ENCODE assay signal across 8 cellular contexts in genomic region chr2:73985318-73986084, GRCh38. TPM values are rescaled to one million over a fixed set of nuclear protein-coding genes. Genes with fewer than 3 reads are reported as not detected.
DNase-seq lines count a peak whose midpoint lies in the region; ATAC-seq and TF ChIP-seq lines count a peak whose summit lies in the region.

No MANE protein-coding gene starts in this region.

- H3F3A ChIP-seq in PC-9 (ENCODE audit: insufficient read depth, low read depth) = peaks cover 39% of the 10 kb centered on the region

- peak overlapping the region; percentile 84 for H3K4me2 ChIP-seq in PC-9

- POLR2A ChIA-PET in PC-9 (lab: Charles Lee; ENCODE audit: unreplicated experiment) = no interaction called here

- ATAC-seq in HG02763 (IDR thresholded peaks at IDR 0.05; ENCODE audit: unreplicated experiment) (peak; percentile 37), psoas muscle (no peak)

- peak overlapping the region; percentile 85 for H2AFZ ChIP-seq in PC-9

- H3K36me3 ChIP-seq in PC-9 (ENCODE audit: low read depth) (peaks cover 14% of the 10 kb centered on the region; the same call in 1 of the 2 replicates), cardiac muscle cell (no peaks in the 10 kb centered on the region), psoas muscle (ENCODE audit: insufficient read depth in 1 of 2, low read depth in 1 of 2) (peaks cover 0 to 4% of the 10 kb centered on the region in 2 donors)

- CTCF ChIA-PET in PC-9 (lab: Charles Lee) = no interaction called here

- TF ChIP-seq CTCF in PC-9 (conservative IDR thresholded peaks at IDR 0.05) (no peak), cardiac muscle cell (IDR thresholded peaks at IDR 0.05; ENCODE audit: low read depth, low read length) (no peak), psoas muscle (IDR thresholded peaks at IDR 0.05) (no peak)

- no peaks in the 10 kb centered on the region for H3K27me3 ChIP-seq in PC-9 (ENCODE audit: insufficient read depth, low read depth)
- H3K27me3 ChIP-seq in cardiac muscle cell = peaks cover 9% of the 10 kb centered on the region
- no peaks in the 10 kb centered on the region for H3K27me3 ChIP-seq in psoas muscle (ENCODE audit: insufficient read depth in 3 of 3, low read length in 2 of 3)

- DNase-seq in NCI-H1105 treated with DMSO at 0.1 percent for 48 hours (lab: John Stamatoyannopoulos, UW) = peak; percentile 31
- DNase-seq in NCI-H1105 (lab: John Stamatoyannopoulos, UW) = no peak
- DNase-seq in PC-9 = peak in 1 of 2 experiments; percentile 17
- peak; percentile 59 for DNase-seq in activated T-helper 9 cell treated with anti-CD3 and anti-CD28 coated beads, Interleukin-2, amount 50 U/mL, for 16 hours (ENCODE audit: low read depth)
- peak; percentile 43 to 63 for DNase-seq in cardiac muscle cell (ENCODE audit: low read depth in 1 of 2, low spot score in 1 of 2)
- peak; percentile 63 to 75 for DNase-seq in psoas muscle
- DNase-seq in AG08395 (ENCODE audit: low spot score) = no peak

- peaks cover 13% of the 10 kb centered on the region for H4K20me1 ChIP-seq in PC-9 (ENCODE audit: insufficient read depth)

- 5 to 26% (median 14%) methylated on average over 13 to 64 of the region's 64 CpGs for WGBS in psoas muscle, 3 donors

- H3K4me3 ChIP-seq in PC-9 (peak overlapping the region; percentile 58), cardiac muscle cell (peak overlapping the region; percentile 42), psoas muscle (peak overlapping the region; percentile 78)

- H3K4me1 ChIP-seq in PC-9 (replicated peaks; ENCODE audit: insufficient read depth) (peaks cover 73% of the 10 kb centered on the region), cardiac muscle cell (ENCODE audit: low read depth) (peaks cover 56% of the 10 kb centered on the region), psoas muscle (peaks cover 56% of the 10 kb centered on the region)

- H3K27ac ChIP-seq in PC-9 (peak overlapping the region; percentile 40; the same call in 1 of the 2 replicates), cardiac muscle cell (peak overlapping the region; percentile 74), psoas muscle (peak overlapping the region; percentile 46)

- intact Hi-C loops in PC-9 (cut with micrococcal nuclease; ENCODE audit: unreplicated experiment) (loop anchor here (10.0 kb wide), 1 partner anchor 159 kb away; the partner anchor contains the start of gene BOLA3), psoas muscle (cut with DNase I) (loop anchor here in 1 of 2 donors (10.0 kb wide), 1 partner anchor 161 kb away; the partner anchor contains the start of gene STAMBP)

- BruUV-seq in PC-9 (replicated peaks; lab: Mats Ljungman, UMichigan) = no TSS peak

- peaks cover 57% of the 10 kb centered on the region for H3K79me2 ChIP-seq in PC-9 (ENCODE audit: low read depth)

- no peaks in the 10 kb centered on the region for H3K9me2 ChIP-seq in PC-9 (ENCODE audit: insufficient read depth)

- peaks cover under 1% of the 10 kb centered on the region; the same call in 1 of the 2 replicates for H3K9me3 ChIP-seq in PC-9 (ENCODE audit: insufficient read depth, low read depth)
- H3K9me3 ChIP-seq in cardiac muscle cell (ENCODE audit: low read depth) = no peaks in the 10 kb centered on the region
- H3K9me3 ChIP-seq in psoas muscle = no peaks in the 10 kb centered on the region

RNA-seq across cellular contexts. Expression of gene TET3, which starts 0.8 kb away (rescaled TPM):
- total RNA-seq in PC-9 (2021) (17.1 and 19.1 TPM in 2 replicates), cardiac muscle cell (9.1 and 10.2 TPM in 2 replicates), psoas muscle (1 to 10 TPM; 1.7 to 4.8 (median 3.9) TPM)
- polyA plus RNA-seq in cardiac muscle cell (1.6 and 2.9 TPM in 2 replicates), psoas muscle (10 to 100 TPM in 1 of 3 donors, 1 to 10 TPM in 1, under 1 TPM in 1; 0.56 to 11.2 (median 1.0) TPM)

RNA-seq across cellular contexts. Expression of gene DGUOK, which starts 58.8 kb away (rescaled TPM):
- total RNA-seq in PC-9 (2021) = 72.3 and 78.7 TPM in 2 replicates
- total RNA-seq in cardiac muscle cell = 51.9 and 68.9 TPM in 2 replicates
- 127 and 130 TPM in 2 replicates for polyA plus RNA-seq in cardiac muscle cell
- total RNA-seq in psoas muscle = 10 to 100 TPM; 12.9 to 22.9 (median 20.7) TPM
- polyA plus RNA-seq in psoas muscle = 10 to 100 TPM; 22.3 to 74.2 (median 53.7) TPM

Comparison
In these comparisons a context has a peak if more than half of its experiments do, and no peak if none do; other contexts are left out.
1. DNase-seq: peak in NCI-H1105 treated with DMSO at 0.1 percent for 48 hours (single experiment), activated T-helper 9 cell treated with anti-CD3 and anti-CD28 coated beads, Interleukin-2, amount 50 U/mL, for 16 hours (single experiment), cardiac muscle cell (2 of 2) and psoas muscle (2 of 2); none in NCI-H1105 (single experiment) and AG08395 (single experiment).
2. Peak in every context shown above with its lines, with median percentiles within 50 percentile points of each other: H3K27ac ChIP-seq and H3K4me3 ChIP-seq.